30 cellular contexts compared by ENCODE assay signal in genomic region chr2:206584323-206585116, GRCh38. TPM values are rescaled to one million over a fixed set of nuclear protein-coding genes. Genes with fewer than 3 reads are reported as not detected.
DNase-seq lines count a peak whose midpoint lies in the region; FAIRE-seq and TF ChIP-seq lines count a peak whose summit lies in the region.
"Had no signal": no experiment of that assay in that cellular context is flagged by ENCODE, and none has a peak within 500 bp of the region (broad histone marks: within the 10 kb centered on the region; RNA-seq: fewer than 3 reads in every experiment).

No MANE protein-coding gene starts in this region.

- H3K27ac Mint-ChIP-seq in MCF 10A (ENCODE audit: low read depth, unreplicated experiment), result no peak overlapping the region
- H3K27ac Mint-ChIP-seq in astrocyte (ENCODE audit: unreplicated experiment), result peak overlapping the region; percentile 36
- H3K27ac Mint-ChIP-seq: CD8-positive, alpha-beta memory T cell; immature natural killer cell; nephron progenitor cell; stimulated activated naive CD8-positive, alpha-beta T cell treated with anti-CD3 and anti-CD28 coated beads, Interleukin-15, Interleukin-2, amounts not matched to agents 100 ng/mL and 50 ng/mL, for 24 hours had no signal

- H3K9me3 Mint-ChIP-seq in MCF 10A (ENCODE audit: unreplicated experiment) (no peaks in the 10 kb centered on the region), astrocyte (ENCODE audit: unreplicated experiment) (no peaks in the 10 kb centered on the region)
- H3K9me3 Mint-ChIP-seq: stimulated activated naive CD8-positive, alpha-beta T cell treated with anti-CD3 and anti-CD28 coated beads, Interleukin-15, Interleukin-2, amounts not matched to agents 100 ng/mL and 50 ng/mL, for 24 hours had no signal

- H3K27me3 Mint-ChIP-seq in MCF 10A (ENCODE audit: insufficient read depth, unreplicated experiment) (no peaks in the 10 kb centered on the region), astrocyte (ENCODE audit: low read depth, unreplicated experiment) (no peaks in the 10 kb centered on the region)

- H3K36me3 ChIP-seq in breast epithelium, result no peaks in the 10 kb centered on the region
- H3K36me3 ChIP-seq in astrocyte (ENCODE audit: insufficient read depth, low read length), result no peaks in the 10 kb centered on the region
- no peaks in the 10 kb centered on the region for H3K36me3 ChIP-seq in esophagus squamous epithelium
- H3K36me3 ChIP-seq in transverse colon, result no peaks in the 10 kb centered on the region
- H3K36me3 ChIP-seq: thyroid gland had no signal

- H3K4me1 Mint-ChIP-seq in MCF 10A (ENCODE audit: insufficient read depth, unreplicated experiment) (no peaks in the 10 kb centered on the region), astrocyte (ENCODE audit: low read depth, unreplicated experiment) (peaks cover 8% of the 10 kb centered on the region)
- H3K4me1 Mint-ChIP-seq: CD8-positive, alpha-beta memory T cell; immature natural killer cell had no signal

- no peak overlapping the region for H3K4me2 ChIP-seq in astrocyte (ENCODE audit: low read length)
- H3K4me2 ChIP-seq: SK-N-SH had no signal

- DNase-seq in MCF 10A (ENCODE audit: unreplicated experiment), result peak; percentile 24
- no peak for DNase-seq in breast epithelium (ENCODE audit: low spot score in 2 of 2)
- DNase-seq in astrocyte (ENCODE audit: low read depth), result no peak
- DNase-seq in esophagus squamous epithelium (lab: John Stamatoyannopoulos, UW), result no peak
- peak; percentile 8 for DNase-seq in transverse colon
- DNase-seq in activated T-cell treated with anti-CD3 and anti-CD28 coated beads for 4 hours, result no peak
- no peak for DNase-seq in NOMO-1 (lab: John Stamatoyannopoulos, UW; ENCODE audit: unreplicated experiment in 2 of 2)
- no peak for DNase-seq in NCI-H526 (lab: John Stamatoyannopoulos, UW)
- DNase-seq: 8988T; activated CD4-positive, alpha-beta T cell treated with anti-CD3 and anti-CD28 coated beads for 48 hours; activated naive CD4-positive, alpha-beta T cell treated with anti-CD3 and anti-CD28 coated beads, Interleukin-2, amount 50 U/mL, for 16 hours; AML-193; CD8-positive, alpha-beta memory T cell; central memory CD4-positive, alpha-beta T cell; foreskin fibroblast; GDM1; immature natural killer cell; Karpas-422; NCI-H1694; NCI-H526 treated with DMSO at 0.1 percent for 48 hours; nephron progenitor cell; SK-N-SH; T-helper 17 cell had no signal

- no peak for FAIRE-seq in astrocyte (lab: Jason Lieb, UNC)
- FAIRE-seq: H54 had no signal

- H3K27ac ChIP-seq in breast epithelium, result no peak overlapping the region
- H3K27ac ChIP-seq in astrocyte (ENCODE audit: low read depth, low read length), result no peak overlapping the region
- H3K27ac ChIP-seq in esophagus squamous epithelium, result peak overlapping the region; percentile 38 to 75 (median 66)
- H3K27ac ChIP-seq in transverse colon, result no peak overlapping the region
- H3K27ac ChIP-seq: epithelial cell of prostate, thyroid gland had no signal

- no peak for TF ChIP-seq EP300 in transverse colon (IDR thresholded peaks at IDR 0.05; ENCODE audit: low read depth)

- TF ChIP-seq POLR2A in breast epithelium (IDR thresholded peaks at IDR 0.05), result no peak
- no peak for TF ChIP-seq POLR2A in esophagus squamous epithelium (IDR thresholded peaks at IDR 0.05)
- no peak for TF ChIP-seq POLR2A in transverse colon (IDR thresholded peaks at IDR 0.05)

- H3K36me3 Mint-ChIP-seq in MCF 10A (ENCODE audit: insufficient read depth, unreplicated experiment), result peaks cover 11% of the 10 kb centered on the region
- H3K36me3 Mint-ChIP-seq in astrocyte (ENCODE audit: low read depth, unreplicated experiment), result no peaks in the 10 kb centered on the region
- H3K36me3 Mint-ChIP-seq: CD8-positive, alpha-beta memory T cell; immature natural killer cell had no signal

- H3K79me2 ChIP-seq in astrocyte (ENCODE audit: insufficient read depth, low read length), result no peaks in the 10 kb centered on the region

- no peak overlapping the region for H3K9ac ChIP-seq in astrocyte (ENCODE audit: low read length)
- H3K9ac ChIP-seq: SK-N-SH had no signal

- no peak overlapping the region for H3K4me3 Mint-ChIP-seq in MCF 10A (ENCODE audit: unreplicated experiment)
- no peak overlapping the region for H3K4me3 Mint-ChIP-seq in astrocyte (ENCODE audit: unreplicated experiment)
- H3K4me3 Mint-ChIP-seq: immature natural killer cell; nephron progenitor cell; stimulated activated naive CD8-positive, alpha-beta T cell treated with anti-CD3 and anti-CD28 coated beads, Interleukin-15, Interleukin-2, amounts not matched to agents 100 ng/mL and 50 ng/mL, for 24 hours had no signal

- POLR2A ChIA-PET in MCF 10A (lab: Yijun Ruan, JAX), result no interaction called here

- no TSS peak for BruUV-seq in MCF 10A (replicated peaks; lab: Mats Ljungman, UMichigan)

- CTCF ChIA-PET in MCF 10A (lab: Yijun Ruan, JAX), result interaction anchor here (0.7 to 2.0 kb wide), 4 partner anchors 25 to 452 kb away, joined by 3 to 13 read pairs (median 4); no protein-coding TSS in a partner anchor

- H4K20me1 ChIP-seq in astrocyte (ENCODE audit: insufficient read depth, low read length), result no peaks in the 10 kb centered on the region

- H3K4me3 ChIP-seq in breast epithelium (no peak overlapping the region), astrocyte (ENCODE audit: insufficient read depth, low read depth, low read length) (no peak overlapping the region), esophagus squamous epithelium (peak overlapping the region in 1 of 4 donors; percentile 35), transverse colon (no peak overlapping the region)
- H3K4me3 ChIP-seq: thyroid gland had no signal

- intact Hi-C loops in MCF 10A (cut with micrococcal nuclease) (no loop called here), breast epithelium (cut with DNase I; ENCODE audit: low total_unique reads) (no loop called here), esophagus squamous epithelium (cut with DNase I) (no loop called here), transverse colon (cut with DNase I; ENCODE audit: low total_unique reads) (no loop called here)

- H3K27me3 ChIP-seq in breast epithelium (no peaks in the 10 kb centered on the region), astrocyte (ENCODE audit: insufficient read depth, low read length) (no peaks in the 10 kb centered on the region), esophagus squamous epithelium (no peaks in the 10 kb centered on the region), transverse colon (no peaks in the 10 kb centered on the region)
- H3K27me3 ChIP-seq: thyroid gland had no signal

- no peak overlapping the region for H2AFZ ChIP-seq in astrocyte (ENCODE audit: low read depth, low read length)

- TF ChIP-seq CTCF in MCF 10A (IDR thresholded peaks at IDR 0.05; ENCODE audit: unreplicated experiment) (no peak), breast epithelium (IDR thresholded peaks at IDR 0.05) (no peak), astrocyte (IDR thresholded peaks at IDR 0.05; ENCODE audit: insufficient read depth, low read depth, low read length) (no peak), esophagus squamous epithelium (IDR thresholded peaks at IDR 0.05) (no peak), transverse colon (IDR thresholded peaks at IDR 0.05) (no peak)

- H3K4me1 ChIP-seq in breast epithelium (no peaks in the 10 kb centered on the region), astrocyte (ENCODE audit: insufficient read depth, low read length) (peaks cover 6% of the 10 kb centered on the region), esophagus squamous epithelium (peaks cover 0 to 36% (median 0%) of the 10 kb centered on the region in 3 donors), transverse colon (peaks cover 0 to 4% (median 0%) of the 10 kb centered on the region in 4 donors)
- H3K4me1 ChIP-seq: thyroid gland had no signal

- in situ Hi-C loops in transverse colon (cut with MboI; ENCODE audit: low pct_ligation_motif_present in 1 of 4, low pct_unique_long_range_greater_than_20kb in 1 of 4, low sequenced_read_pairs in 3 of 4), result no loop called here

- H3K9me3 ChIP-seq in breast epithelium (peaks cover 0 to 1% of the 10 kb centered on the region in 2 donors), astrocyte (ENCODE audit: insufficient read depth, low read depth, low read length) (no peaks in the 10 kb centered on the region), esophagus squamous epithelium (peaks cover 0 to 2% (median 0%) of the 10 kb centered on the region in 3 donors), transverse colon (no peaks in the 10 kb centered on the region)
- H3K9me3 ChIP-seq: SK-N-SH, thyroid gland had no signal

- 39 to 46% methylated on average over 8 to 11 of the region's 11 CpGs for WGBS in esophagus squamous epithelium, 2 donors
- WGBS in transverse colon (ENCODE audit: low coverage in 1 of 2), 2 donors, result 78 to 80% methylated on average over 2 to 11 of the region's 11 CpGs

RNA-seq across cellular contexts. Expression of gene FAM237A, which starts 57.8 kb away (rescaled TPM):
- not detected in 2 replicates for total RNA-seq in MCF 10A (2022)
- total RNA-seq in breast epithelium, result not detected
- total RNA-seq in astrocyte, result not detected in 2 replicates
- total RNA-seq in esophagus squamous epithelium, result not detected
- total RNA-seq in transverse colon, result not detected
- total RNA-seq: CD8-positive, alpha-beta memory T cell; HT1080; liver; mononuclear cell; T-helper 17 cell; thyroid gland had no signal

Comparison
In these comparisons a context has a peak if more than half of its experiments do, and no peak if none do; other contexts are left out.
1. DNase-seq: peak in MCF 10A (single experiment) and transverse colon (single experiment); none in breast epithelium (0 of 2), astrocyte (single experiment), esophagus squamous epithelium (single experiment), activated T-cell treated with anti-CD3 and anti-CD28 coated beads for 4 hours (single experiment), NOMO-1 (0 of 2) and NCI-H526 (0 of 2).
2. H3K27ac ChIP-seq: peak in esophagus squamous epithelium (4 of 4); none in breast epithelium (0 of 2), astrocyte (single experiment) and transverse colon (0 of 4).